In genomic region chr16:57113042-57113453, GRCh38 we compare ENCODE assay signal across 9 cellular contexts. TPM values are rescaled to one million over a fixed set of nuclear protein-coding genes. Genes with fewer than 3 reads are reported as not detected.
A peak's percentile ranks its signal among the peaks of the same experiment; 100 is the strongest.
DNase-seq lines count a peak whose midpoint lies in the region; ATAC-seq, FAIRE-seq and TF ChIP-seq lines count a peak whose summit lies in the region.
"Had no signal": no experiment of that assay in that cellular context is flagged by ENCODE, and none has a peak within 500 bp of the region (broad histone marks: within the 10 kb centered on the region; RNA-seq: fewer than 3 reads in every experiment).

No MANE protein-coding gene starts in this region.

- H3K4me1 Mint-ChIP-seq in stimulated activated naive CD8-positive, alpha-beta T cell treated with anti-CD3 and anti-CD28 coated beads, Interleukin-15, amount 100 ng/mL, for 72 hours, result peaks cover 8% of the 10 kb centered on the region

- H3K27me3 Mint-ChIP-seq in stimulated activated naive CD8-positive, alpha-beta T cell treated with anti-CD3 and anti-CD28 coated beads, Interleukin-15, amount 100 ng/mL, for 72 hours, result no peaks in the 10 kb centered on the region

- peak; percentile 76 for FAIRE-seq in GM19239 (lab: Jason Lieb, UNC)

- H3K9me3 Mint-ChIP-seq in stimulated activated naive CD8-positive, alpha-beta T cell treated with anti-CD3 and anti-CD28 coated beads, Interleukin-15, amount 100 ng/mL, for 72 hours, result no peaks in the 10 kb centered on the region
- H3K9me3 Mint-ChIP-seq: memory B cell had no signal

- CTCF ChIA-PET in RWPE1 (lab: Yijun Ruan, JAX), result interaction anchor here (0.5 to 1.4 kb wide), 4 partner anchors 8 to 258 kb away, joined by 3 to 5 read pairs (median 3); no protein-coding TSS in a partner anchor

- TF ChIP-seq CTCF in RWPE1 (conservative IDR thresholded peaks at IDR 0.05; ENCODE audit: low read depth), result no peak
- TF ChIP-seq CTCF in fibroblast of the aortic adventitia (IDR thresholded peaks at IDR 0.05; ENCODE audit: insufficient read depth, low read length), result no peak

- no peak overlapping the region for H3K27ac Mint-ChIP-seq in stimulated activated naive CD8-positive, alpha-beta T cell treated with anti-CD3 and anti-CD28 coated beads, Interleukin-15, amount 100 ng/mL, for 72 hours
- H3K27ac Mint-ChIP-seq: memory B cell had no signal

- H3K4me3 ChIP-seq in fibroblast of the aortic adventitia (ENCODE audit: low read depth, low read length), result no peak overlapping the region

- H3K4me3 Mint-ChIP-seq in stimulated activated naive CD8-positive, alpha-beta T cell treated with anti-CD3 and anti-CD28 coated beads, Interleukin-15, amount 100 ng/mL, for 72 hours, result no peak overlapping the region
- H3K4me3 Mint-ChIP-seq: memory B cell had no signal

- DNase-seq in GM19239 (ENCODE audit: insufficient read length, low spot score) (no peak), RWPE1 (ENCODE audit: low spot score) (no peak), fibroblast of the aortic adventitia (ENCODE audit: low read depth) (peak; percentile 25), NCI-H510A treated with DMSO at 0.1 percent for 48 hours (lab: John Stamatoyannopoulos, UW) (no peak), NCI-H146 treated with DMSO at 0.1 percent for 48 hours (lab: John Stamatoyannopoulos, UW; ENCODE audit: unreplicated experiment) (no peak), DMS 273 (lab: John Stamatoyannopoulos, UW; ENCODE audit: unreplicated experiment) (no peak)
- DNase-seq in stimulated activated naive CD8-positive, alpha-beta T cell treated with anti-CD3 and anti-CD28 coated beads, Interleukin-15, amount 100 ng/mL, for 72 hours, result no peak
- DNase-seq: DMS153 had no signal

- POLR2A ChIA-PET in RWPE1 (lab: Yijun Ruan, JAX; ENCODE audit: low non-redundant PET), result no interaction called here

- peak overlapping the region; percentile 19; the same call in 1 of the 2 replicates for H3K27ac ChIP-seq in RWPE1

- peak; percentile 72 for ATAC-seq in stimulated activated naive CD8-positive, alpha-beta T cell treated with anti-CD3 and anti-CD28 coated beads, Interleukin-15, amount 100 ng/mL, for 72 hours

RNA-seq across cellular contexts. Expression of gene CPNE2, which starts 20.7 kb away (rescaled TPM):
- 5.6 and 20.3 TPM in 2 replicates for total RNA-seq in fibroblast of the aortic adventitia (ENCODE audit: low replicate concordance)
